ENCODE assay signal across 26 cellular contexts in the genomic region with DNA sequence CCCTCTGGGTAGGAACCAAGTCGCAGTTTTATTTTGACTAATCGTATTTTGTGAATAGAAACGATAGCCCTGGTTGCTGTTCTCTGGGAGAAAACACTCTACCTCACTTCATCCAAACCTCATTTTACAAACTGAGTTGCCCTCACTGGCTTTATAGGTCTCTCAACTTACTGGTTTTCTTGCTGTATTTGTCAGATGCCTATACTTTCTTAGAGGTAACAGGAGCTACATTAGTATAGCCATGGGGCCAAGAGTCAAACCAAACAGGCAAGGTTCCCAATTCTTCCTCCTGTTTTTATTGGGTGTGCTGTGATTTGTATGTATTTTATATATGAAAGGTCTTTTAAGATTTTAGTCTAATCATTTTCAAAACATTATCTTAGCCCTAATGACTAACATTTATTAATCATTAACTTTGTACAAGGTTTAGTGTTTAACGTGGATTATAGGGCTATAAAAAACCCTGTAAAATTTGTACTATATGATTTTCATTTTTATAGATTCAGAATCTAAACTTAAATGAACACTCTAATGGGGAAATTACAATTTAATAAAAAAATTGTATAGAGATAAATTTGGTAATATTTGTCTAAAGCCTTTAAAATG.
"Had no signal": no experiment of that assay in that cellular context is flagged by ENCODE, and none has a peak within 500 bp of the region (broad histone marks: within the 10 kb centered on the region; RNA-seq: fewer than 3 reads in every experiment).

No MANE protein-coding gene starts in this region.

- H3K27ac ChIP-seq: heart left ventricle, left ventricle myocardium inferior, lower lobe of right lung, neural progenitor cell, parathyroid adenoma, prostate gland, right lobe of liver, spleen, stomach, thoracic aorta had no signal

- H3K9ac ChIP-seq: neural progenitor cell, parathyroid adenoma had no signal

- H3K4me3 ChIP-seq: heart left ventricle, left ventricle myocardium inferior, lower lobe of right lung, neural progenitor cell, prostate gland, right lobe of liver, spleen, stomach, thoracic aorta, transverse colon had no signal

- H3K36me3 Mint-ChIP-seq: memory B cell; mesothelial cell of epicardium; natural killer cell treated with Interleukin-12 subunit alpha and Interleukin-12 subunit beta and Interleukin-15 and Interleukin-18, amount 100 ng/mL, for 72 hours; neural progenitor cell had no signal

- H3K4me1 ChIP-seq: heart left ventricle, left ventricle myocardium inferior, lower lobe of right lung, neural progenitor cell, parathyroid adenoma, prostate gland, right lobe of liver, spleen, stomach had no signal

- DNase-seq: effector memory CD4-positive, alpha-beta T cell; heart left ventricle; islet precursor cell; left ventricle myocardium inferior; lower lobe of right lung; nucleus accumbens; retina; right lobe of liver; spleen; stimulated activated CD4-positive, alpha-beta T cell treated with anti-CD3 and anti-CD28 coated beads, Interleukin-15, amount 100 ng/mL, for 24 hours; stimulated activated CD4-positive, alpha-beta T cell treated with anti-CD3 and anti-CD28 coated beads, Interleukin-1b, Interleukin-23, amount 100 ng/mL, for 48 hours; stimulated activated CD4-positive, alpha-beta T cell treated with anti-CD3 and anti-CD28 coated beads, Interleukin-4, amount 100 ng/mL, for 24 hours; stimulated activated naive CD4-positive, alpha-beta T cell; stomach; substantia nigra; transverse colon had no signal

- H3K9me3 ChIP-seq: lower lobe of right lung, prostate gland, right lobe of liver, thoracic aorta had no signal

- H3K4me3 Mint-ChIP-seq: memory B cell; mesothelial cell of epicardium; natural killer cell treated with Interleukin-12 subunit alpha and Interleukin-12 subunit beta and Interleukin-15 and Interleukin-18, amount 100 ng/mL, for 72 hours; neural progenitor cell had no signal

- ATAC-seq: esophagus mucosa; heart left ventricle; lower lobe of right lung; natural killer cell treated with Interleukin-12 subunit alpha and Interleukin-12 subunit beta and Interleukin-15 and Interleukin-18, amount 100 ng/mL, for 72 hours; right lobe of liver had no signal

- H3K27me3 ChIP-seq: heart left ventricle, neural progenitor cell, right lobe of liver, spleen, stomach, transverse colon had no signal

- H3K36me3 ChIP-seq: heart left ventricle, left ventricle myocardium inferior, lower lobe of right lung, neural progenitor cell, prostate gland, right lobe of liver, spleen, stomach, thoracic aorta, transverse colon had no signal

- H3K27ac Mint-ChIP-seq: memory B cell; mesothelial cell of epicardium; natural killer cell treated with Interleukin-12 subunit alpha and Interleukin-12 subunit beta and Interleukin-15 and Interleukin-18, amount 100 ng/mL, for 72 hours; neural progenitor cell had no signal

- FAIRE-seq: endometrium, frontal cortex had no signal

- H3K4me1 Mint-ChIP-seq: memory B cell, mesothelial cell of epicardium, neural progenitor cell had no signal
